In genomic region chrX:119222932-119223331, GRCh38 we compare ENCODE assay signal across 23 cellular contexts.
"Had no signal": no experiment of that assay in that cellular context is flagged by ENCODE, and none has a peak within 500 bp of the region (broad histone marks: within the 10 kb centered on the region; RNA-seq: fewer than 3 reads in every experiment).

No MANE protein-coding gene starts in this region.

- H3K27ac ChIP-seq: colonic mucosa, epithelial cell of prostate, esophagus squamous epithelium, gastrocnemius medialis, heart right ventricle, left lung, lower lobe of right lung had no signal

- H3K27me3 ChIP-seq: colonic mucosa, esophagus squamous epithelium, gastrocnemius medialis had no signal

- H3K4me3 ChIP-seq: colonic mucosa, esophagus squamous epithelium, gastrocnemius medialis, heart right ventricle, left lung, lower lobe of right lung, mucosa of descending colon had no signal

- H3K36me3 ChIP-seq: colonic mucosa, esophagus squamous epithelium, gastrocnemius medialis, heart right ventricle, left lung, lower lobe of right lung had no signal

- H3K9me3 ChIP-seq: colonic mucosa, esophagus squamous epithelium, gastrocnemius medialis, heart right ventricle, left lung, lower lobe of right lung, mucosa of descending colon had no signal

- DNase-seq: colonic mucosa; cortex of kidney; effector CD8-positive, alpha-beta T cell; effector memory CD8-positive, alpha-beta T cell; endodermal cell; erythroblast; esophagus squamous epithelium; foreskin fibroblast; foreskin melanocyte; gastrocnemius medialis; glutamatergic neuron; head of caudate nucleus; heart right ventricle; hippocampal formation; left cardiac atrium; left ventricle myocardium superior; lower lobe of right lung; mesenchymal stem cell; naive B cell had no signal

- ATAC-seq: effector memory CD8-positive, alpha-beta T cell; esophagus mucosa; gastrocnemius medialis; heart right ventricle; left cardiac atrium; left lung; left ventricle myocardium superior; lower lobe of right lung had no signal

- H3K4me1 ChIP-seq: colonic mucosa, esophagus squamous epithelium, gastrocnemius medialis, heart right ventricle, left lung, lower lobe of right lung had no signal
